ENCODE assay signal across 17 cellular contexts in the genomic region with DNA sequence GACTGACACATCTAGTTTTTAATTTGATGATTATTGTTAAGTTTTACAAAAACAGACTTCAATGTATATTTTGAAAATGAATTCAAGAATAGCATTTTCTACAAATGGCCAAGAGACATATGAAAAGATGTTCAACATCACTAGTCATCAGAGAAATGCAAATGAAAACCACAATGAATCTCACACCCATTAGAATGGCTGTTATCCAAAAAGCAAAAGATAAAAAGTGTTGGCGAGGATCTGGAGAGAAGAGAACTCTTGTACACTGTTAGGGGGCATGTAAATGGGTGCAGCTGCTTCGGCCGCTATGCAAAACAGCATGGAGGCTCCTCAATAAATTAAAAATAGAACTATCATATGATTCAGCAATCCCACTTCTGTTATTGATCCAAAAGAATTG.
"Had no signal": no experiment of that assay in that cellular context is flagged by ENCODE, and none has a peak within 500 bp of the region (broad histone marks: within the 10 kb centered on the region; RNA-seq: fewer than 3 reads in every experiment).

No MANE protein-coding gene starts in this region.

- H3K4me3 ChIP-seq: gastroesophageal sphincter, heart right ventricle had no signal

- DNase-seq: activated CD4-positive, alpha-beta T cell treated with anti-CD3 and anti-CD28 coated beads, Interleukin-2, amount 50 U/mL, for 48 hours; activated naive CD4-positive, alpha-beta T cell treated with anti-CD3 and anti-CD28 coated beads, Interleukin-2, amount 50 U/mL, for 16 hours; activated T-cell treated with anti-CD3 and anti-CD28 coated beads, Interleukin-2, amount 50 U/mL, for 1 hour; brain microvascular endothelial cell; cortex of kidney; effector memory CD4-positive, alpha-beta T cell; heart right ventricle; mesendoderm; stimulated activated CD4-positive, alpha-beta T cell treated with anti-CD3 and anti-CD28 coated beads, Interleukin-12 subunit alpha, Interleukin-12 subunit beta, amount 100 ng/mL, for 4 hours; T-cell; T-helper 9 cell had no signal

- H3K36me3 Mint-ChIP-seq: stimulated activated effector memory CD8-positive, alpha-beta T cell treated with anti-CD3 and anti-CD28 coated beads, Interleukin-12 subunit alpha, Interleukin-12 subunit beta, amount 100 ng/mL, for 72 hours; T-cell had no signal

- H3K27me3 ChIP-seq: brain microvascular endothelial cell, gastroesophageal sphincter, heart right ventricle had no signal

- H3K9me3 ChIP-seq: gastroesophageal sphincter, heart right ventricle had no signal

- FAIRE-seq: urothelium cell line had no signal

- ATAC-seq: gastroesophageal sphincter; heart right ventricle; sciatic nerve; stimulated activated effector memory CD8-positive, alpha-beta T cell treated with anti-CD3 and anti-CD28 coated beads, Interleukin-12 subunit alpha, Interleukin-12 subunit beta, amount 100 ng/mL, for 72 hours; T-cell had no signal

- H3K36me3 ChIP-seq: brain microvascular endothelial cell, gastroesophageal sphincter, heart right ventricle had no signal

- H3K27ac ChIP-seq: brain microvascular endothelial cell, gastroesophageal sphincter, heart right ventricle, VCaP had no signal

- H3K9me3 Mint-ChIP-seq: central memory CD8-positive, alpha-beta T cell; stimulated activated effector memory CD8-positive, alpha-beta T cell treated with anti-CD3 and anti-CD28 coated beads, Interleukin-12 subunit alpha, Interleukin-12 subunit beta, amount 100 ng/mL, for 72 hours had no signal

- H3K4me1 Mint-ChIP-seq: central memory CD8-positive, alpha-beta T cell; stimulated activated effector memory CD8-positive, alpha-beta T cell treated with anti-CD3 and anti-CD28 coated beads, Interleukin-12 subunit alpha, Interleukin-12 subunit beta, amount 100 ng/mL, for 72 hours; T-cell had no signal

- H3K27ac Mint-ChIP-seq: stimulated activated effector memory CD8-positive, alpha-beta T cell treated with anti-CD3 and anti-CD28 coated beads, Interleukin-12 subunit alpha, Interleukin-12 subunit beta, amount 100 ng/mL, for 72 hours; T-cell had no signal

- H3K4me3 Mint-ChIP-seq: central memory CD8-positive, alpha-beta T cell; stimulated activated effector memory CD8-positive, alpha-beta T cell treated with anti-CD3 and anti-CD28 coated beads, Interleukin-12 subunit alpha, Interleukin-12 subunit beta, amount 100 ng/mL, for 72 hours; T-cell had no signal
